Comparison of ENCODE assay signal across 9 cellular contexts in the genomic region with DNA sequence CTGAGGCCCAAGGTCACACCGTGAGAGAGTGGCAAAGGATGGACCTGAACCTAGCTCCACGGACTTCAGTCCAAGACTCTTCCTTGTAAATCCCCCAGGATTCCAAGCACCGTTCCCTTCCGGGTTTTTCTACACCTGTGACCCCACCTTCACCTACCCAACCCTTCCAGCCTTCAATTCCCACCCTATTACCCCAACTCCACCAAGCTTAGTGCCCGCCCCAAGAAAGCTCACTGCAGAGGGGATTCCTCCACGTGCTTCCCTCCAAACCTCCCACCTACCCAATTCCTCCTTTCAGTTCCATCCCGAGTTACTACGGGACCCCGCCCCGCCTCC. TPM values are rescaled to one million over a fixed set of nuclear protein-coding genes. Genes with fewer than 3 reads are reported as not detected.
DNase-seq lines count a peak whose midpoint lies in the region; ATAC-seq, FAIRE-seq and TF ChIP-seq lines count a peak whose summit lies in the region.
"Had no signal": no experiment of that assay in that cellular context is flagged by ENCODE, and none has a peak within 500 bp of the region (broad histone marks: within the 10 kb centered on the region; RNA-seq: fewer than 3 reads in every experiment).

No MANE protein-coding gene starts in this region.

- RAD21 ChIA-PET in GM12878 (lab: Charles Lee; ENCODE audit: unreplicated experiment) = interaction anchor here (1.0 to 2.3 kb wide), 10 partner anchors 37 to 175 kb away, joined by 3 to 16 read pairs (median 4); no protein-coding TSS in a partner anchor

- TF ChIP-seq RAD21 in GM12878 (IDR thresholded peaks at IDR 0.05; ENCODE audit: insufficient read depth, low read depth, low read length) = no peak

- no peak for DNase-seq in activated CD8-positive, alpha-beta memory T cell treated with anti-CD3 and anti-CD28 coated beads, Interleukin-2, amount 10 ng/mL, durations not matched to agents 7 days and 5 days
- no peak for DNase-seq in activated CD8-positive, alpha-beta memory T cell treated with anti-CD3 and anti-CD28 coated beads for 24 hours
- peak; percentile 55 for DNase-seq in NCI-H1105 treated with DMSO at 0.1 percent for 48 hours (lab: John Stamatoyannopoulos, UW)
- DNase-seq in GM12878 (ENCODE audit: low read depth, low spot score) = no peak
- DNase-seq in left colon = peak in 1 of 2 donors; percentile 73
- no peak for DNase-seq in posterior vena cava (ENCODE audit: low spot score)

- no peak for ATAC-seq in activated CD8-positive, alpha-beta memory T cell treated with anti-CD3 and anti-CD28 coated beads, Interleukin-2, amount 10 ng/mL, durations not matched to agents 7 days and 5 days
- ATAC-seq in GM12878 (peak; percentile 11), left colon (peak; percentile 73), GM21390 (IDR thresholded peaks at IDR 0.05; ENCODE audit: unreplicated experiment) (no peak)

- H3K36me3 ChIP-seq in GM12878 (ENCODE audit: control insufficient read depth in 2 of 2, insufficient read depth in 2 of 2, low read length in 1 of 2) = peaks cover 5 to 24% of the 10 kb centered on the region in 2 experiments
- peaks cover 30% of the 10 kb centered on the region for H3K36me3 ChIP-seq in thymus (ENCODE audit: control insufficient read depth, insufficient read depth)

- H3K9me3 ChIP-seq in GM12878 (replicated peaks; ENCODE audit: control insufficient read depth, insufficient read depth, low read length) (no peaks in the 10 kb centered on the region), thymus (ENCODE audit: control insufficient read depth) (no peaks in the 10 kb centered on the region)

- intact Hi-C loops in GM12878 (cut with micrococcal nuclease; ENCODE audit: unreplicated experiment) (loop anchor here (10.0 kb wide), 1 partner anchor 187 kb away; no protein-coding TSS in a partner anchor), left colon (cut with DNase I, micrococcal nuclease) (no loop called here), posterior vena cava (cut with DNase I) (no loop called here)

- H3K9me3 Mint-ChIP-seq in activated CD8-positive, alpha-beta memory T cell treated with anti-CD3 and anti-CD28 coated beads, Interleukin-2, amount 10 ng/mL, durations not matched to agents 7 days and 5 days (ENCODE audit: low read depth) = no peaks in the 10 kb centered on the region

- peak overlapping the region; percentile 74 for H3K4me2 ChIP-seq in GM12878 (ENCODE audit: control insufficient read depth, insufficient read depth)

- H3K79me2 ChIP-seq in GM12878 (ENCODE audit: control insufficient read depth, insufficient read depth, low read length) = peaks cover 52% of the 10 kb centered on the region

- H3K27me3 ChIP-seq in GM12878 (replicated peaks in 1 of 2; ENCODE audit: control insufficient read depth in 2 of 2, insufficient read depth in 2 of 2, low read length in 1 of 2) (no peaks in the 10 kb centered on the region), thymus (ENCODE audit: control insufficient read depth, insufficient read depth) (no peaks in the 10 kb centered on the region)

- no peaks in the 10 kb centered on the region for H3K27me3 Mint-ChIP-seq in activated CD8-positive, alpha-beta memory T cell treated with anti-CD3 and anti-CD28 coated beads, Interleukin-2, amount 10 ng/mL, durations not matched to agents 7 days and 5 days

- CTCF ChIA-PET in activated CD8-positive, alpha-beta memory T cell treated with anti-CD3 and anti-CD28 coated beads, Interleukin-2, amount 10 ng/mL, durations not matched to agents 7 days and 5 days (lab: Charles Lee) = interaction anchor here (0.7 to 5.5 kb wide), 15 partner anchors 15 to 216 kb away, joined by 3 to 24 read pairs (median 4); a partner anchor contains a TSS
- CTCF ChIA-PET in GM12878 (lab: Yijun Ruan, JAX) = interaction anchor here (1.0 to 7.1 kb wide), 17 partner anchors 9 to 399 kb away, joined by 3 to 58 read pairs (median 4); a partner anchor contains a TSS

- BruUV-seq in GM12878 (replicated peaks; lab: Mats Ljungman, UMichigan) = no TSS peak

- H3K4me3 ChIP-seq in GM12878 = peak overlapping the region; percentile 94
- peak overlapping the region; percentile 63 for H3K4me3 ChIP-seq in thymus (ENCODE audit: low read length)

- H3K27ac Mint-ChIP-seq in activated CD8-positive, alpha-beta memory T cell treated with anti-CD3 and anti-CD28 coated beads, Interleukin-2, amount 10 ng/mL, durations not matched to agents 7 days and 5 days = peak overlapping the region; percentile 91

- peak overlapping the region; percentile 94 for H3K4me3 Mint-ChIP-seq in activated CD8-positive, alpha-beta memory T cell treated with anti-CD3 and anti-CD28 coated beads, Interleukin-2, amount 10 ng/mL, durations not matched to agents 7 days and 5 days

- H3K4me1 ChIP-seq in GM12878 (ENCODE audit: control insufficient read depth, insufficient read depth, low read length) (peaks cover 15% of the 10 kb centered on the region; the same call in 1 of the 2 replicates), thymus (ENCODE audit: control insufficient read depth, insufficient read depth, low read length) (peaks cover 14% of the 10 kb centered on the region)

- H3K9ac ChIP-seq in GM12878 (ENCODE audit: control insufficient read depth, insufficient read depth, low read length) = peak overlapping the region; percentile 89

- no peak for TF ChIP-seq POLR2A in GM12878 (IDR thresholded peaks at IDR 0.05; ENCODE audit: low read depth, low read length)

- peak overlapping the region; percentile 13 for H2AFZ ChIP-seq in GM12878 (ENCODE audit: control insufficient read depth, low read depth, low read length)

- FAIRE-seq in GM12878 (lab: Jason Lieb, UNC) = no peak

- H3K4me1 Mint-ChIP-seq in activated CD8-positive, alpha-beta memory T cell treated with anti-CD3 and anti-CD28 coated beads, Interleukin-2, amount 10 ng/mL, durations not matched to agents 7 days and 5 days = peaks cover 39% of the 10 kb centered on the region

- 2% methylated on average over 7 of the region's 10 CpGs for WGBS in GM12878 (ENCODE audit: insufficient coverage, insufficient replicate concordance, low lambda C conversion rate, missing lambda C conversion rate)
- 1% methylated on average over 10 of the region's 10 CpGs for WGBS in thymus

- POLR2A ChIA-PET in GM12878 (lab: Charles Lee) = interaction anchor here (0.6 to 2.8 kb wide), 14 partner anchors 9 to 424 kb away, joined by 3 to 13 read pairs (median 4); a partner anchor contains a TSS

- H4K20me1 ChIP-seq in GM12878 (ENCODE audit: control insufficient read depth, insufficient read depth) = no peaks in the 10 kb centered on the region

- SMC1A ChIA-PET in GM12878 (lab: Charles Lee; ENCODE audit: uncharacterized antibody, unreplicated experiment) = interaction anchor here (0.5 to 4.7 kb wide), 22 partner anchors 9 to 421 kb away, joined by 3 to 39 read pairs (median 4); no protein-coding TSS in a partner anchor

- in situ Hi-C loops in GM12878 (cut with MboI) = no loop called here

- H3K27ac ChIP-seq in GM12878 (ENCODE audit: control insufficient read depth, insufficient read depth) (peak overlapping the region; percentile 86), thymus (ENCODE audit: low read depth) (no peak overlapping the region)

- TF ChIP-seq CTCF in GM12878 (IDR thresholded peaks at IDR 0.05 in 2 of 3, conservative IDR thresholded peaks at IDR 0.05 in 1 of 3; ENCODE audit: control insufficient read depth in 2 of 3, extremely low read depth in 1 of 3, insufficient read depth in 1 of 3, low read depth in 3 of 3, low read length in 3 of 3) = no peak

- H3K36me3 Mint-ChIP-seq in activated CD8-positive, alpha-beta memory T cell treated with anti-CD3 and anti-CD28 coated beads, Interleukin-2, amount 10 ng/mL, durations not matched to agents 7 days and 5 days = peaks cover 18% of the 10 kb centered on the region

- TF ChIP-seq EP300 in GM12878 (IDR thresholded peaks at IDR 0.05; ENCODE audit: borderline replicate concordance in 1 of 2, control insufficient read depth in 1 of 2, low read depth in 2 of 2, low read length in 2 of 2) = no peak

RNA-seq across cellular contexts. Expression of a gene that starts 0.5 kb away (rescaled TPM):
- 100 to 1,000 TPM in 1 of 2 experiments, 10 to 100 TPM in 1; 89.4 to 103 TPM for total RNA-seq in activated CD8-positive, alpha-beta memory T cell treated with anti-CD3 and anti-CD28 coated beads, Interleukin-2, amount 10 ng/mL, durations not matched to agents 7 days and 5 days
- total RNA-seq in GM12878 (2013; cell fraction: nucleolus; rRNA removed) = 166 and 207 TPM in 2 replicates
- total RNA-seq in GM12878 (2014; rRNA removed) (51.0 and 57.3 TPM in 2 replicates), GM12878 (2014; rRNA removed; fragmentation: Illumina TruSeq; extraction: Trizol) (30.4 and 32.4 TPM in 2 replicates), GM12878 (2021) (54.6 and 61.5 TPM in 2 replicates), left colon (10 to 100 TPM; 65.3 to 73.9 TPM), posterior vena cava (10 to 100 TPM; 44.0 to 50.9 TPM)
- 19.6 TPM for polyA plus RNA-seq in GM12878 (2011; ENCODE audit: low read depth)
- polyA plus RNA-seq in GM12878 (2011; rRNA removed) (17.7 and 27.7 TPM in 2 replicates), GM12878 (2014; fragmentation: Illumina TruSeq; extraction: Trizol) (27.8 and 45.7 TPM in 2 replicates), GM12878 (2014; fragmentation: Nextera tagmentation; extraction: Ambion mirVana) (1 to 10 TPM in 1 of 2 experiments, under 1 TPM in 1; 0.76 to 1.9 TPM), GM12878 (2014; rRNA removed) (54.0 and 54.8 TPM in 2 replicates), GM12878 (2016; fragmentation: Nextera tagmentation; extraction: Ambion mirVana) (10 to 100 TPM; 51.9 to 55.9 TPM), thymus (28.2 TPM)
- polyA plus RNA-seq in GM12878 (2011; cell fraction: cytosol; rRNA removed) = 28.8 and 32.9 TPM in 2 replicates
- polyA plus RNA-seq in GM12878 (2011; cell fraction: nucleus; rRNA removed) = 179 and 188 TPM in 2 replicates
- 35.5 and 35.6 TPM in 2 replicates for polyA plus RNA-seq in GM12878 (2012)
- 23.0 and 30.5 TPM in 2 replicates for polyA minus RNA-seq in GM12878 (2011; rRNA and poly(A)+ RNA removed)
- 7.8 and 9.4 TPM in 2 replicates for polyA minus RNA-seq in GM12878 (2011; cell fraction: cytosol; rRNA and poly(A)+ RNA removed)
- polyA minus RNA-seq in GM12878 (2011; cell fraction: nucleus; rRNA and poly(A)+ RNA removed) = 25.3 and 33.9 TPM in 2 replicates

RNA-seq across cellular contexts. Expression of a gene that starts 2.0 kb away (rescaled TPM):
- 10 to 100 TPM; 10.1 to 11.6 TPM for total RNA-seq in activated CD8-positive, alpha-beta memory T cell treated with anti-CD3 and anti-CD28 coated beads, Interleukin-2, amount 10 ng/mL, durations not matched to agents 7 days and 5 days
- total RNA-seq in GM12878 (2013; cell fraction: nucleolus; rRNA removed) = 7.0 and 7.2 TPM in 2 replicates
- total RNA-seq in GM12878 (2014; rRNA removed) = 1.9 and 3.8 TPM in 2 replicates
- 2.2 and 2.5 TPM in 2 replicates for total RNA-seq in GM12878 (2014; rRNA removed; fragmentation: Illumina TruSeq; extraction: Trizol)
- 3.1 and 4.0 TPM in 2 replicates for total RNA-seq in GM12878 (2021)
- 1.7 TPM for polyA plus RNA-seq in GM12878 (2011; ENCODE audit: low read depth)
- polyA plus RNA-seq in GM12878 (2011; rRNA removed) = 2.0 and 3.8 TPM in 2 replicates
- polyA plus RNA-seq in GM12878 (2011; cell fraction: cytosol; rRNA removed) = 5.7 and 7.1 TPM in 2 replicates
- 16.8 and 20.3 TPM in 2 replicates for polyA plus RNA-seq in GM12878 (2011; cell fraction: nucleus; rRNA removed)
- 2.8 and 4.1 TPM in 2 replicates for polyA plus RNA-seq in GM12878 (2012)
- 0.86 and 2.6 TPM in 2 replicates for polyA plus RNA-seq in GM12878 (2014; fragmentation: Illumina TruSeq; extraction: Trizol)
- polyA plus RNA-seq in GM12878 (2014; fragmentation: Nextera tagmentation; extraction: Ambion mirVana) = 1 to 10 TPM in 1 of 2 experiments, under 1 TPM in 1; 0.47 to 1.2 TPM
- 5.2 and 7.3 TPM in 2 replicates for polyA plus RNA-seq in GM12878 (2014; rRNA removed)
- polyA plus RNA-seq in GM12878 (2016; fragmentation: Nextera tagmentation; extraction: Ambion mirVana) = 1 to 10 TPM; 5.1 to 5.2 TPM
- 2.6 and 6.3 TPM in 2 replicates for polyA minus RNA-seq in GM12878 (2011; rRNA and poly(A)+ RNA removed)
- 0.73 and 0.80 TPM in 2 replicates for polyA minus RNA-seq in GM12878 (2011; cell fraction: cytosol; rRNA and poly(A)+ RNA removed)
- polyA minus RNA-seq in GM12878 (2011; cell fraction: nucleus; rRNA and poly(A)+ RNA removed) = 5.4 and 8.4 TPM in 2 replicates
- total RNA-seq in left colon = 1 to 10 TPM; 3.9 to 4.0 TPM
- 10.2 TPM for polyA plus RNA-seq in thymus
- 1 to 10 TPM; 1.6 to 2.7 TPM for total RNA-seq in posterior vena cava

RNA-seq across cellular contexts. Expression of a gene that starts 13.4 kb away (rescaled TPM):
- total RNA-seq in activated CD8-positive, alpha-beta memory T cell treated with anti-CD3 and anti-CD28 coated beads, Interleukin-2, amount 10 ng/mL, durations not matched to agents 7 days and 5 days = 10 to 100 TPM; 24.7 to 28.9 TPM
- 15.5 and 20.2 TPM in 2 replicates for total RNA-seq in GM12878 (2013; cell fraction: nucleolus; rRNA removed)
- total RNA-seq in GM12878 (2014; rRNA removed) (27.1 and 30.0 TPM in 2 replicates), GM12878 (2014; rRNA removed; fragmentation: Illumina TruSeq; extraction: Trizol) (15.0 and 16.3 TPM in 2 replicates), GM12878 (2021) (19.7 and 24.2 TPM in 2 replicates), left colon (10 to 100 TPM; 43.8 to 50.3 TPM), posterior vena cava (10 to 100 TPM; 34.2 to 51.5 TPM)
- 9.9 TPM for polyA plus RNA-seq in GM12878 (2011; ENCODE audit: low read depth)
- polyA plus RNA-seq in GM12878 (2011; rRNA removed) (2.3 and 4.4 TPM in 2 replicates), GM12878 (2014; fragmentation: Illumina TruSeq; extraction: Trizol) (12.2 and 23.0 TPM in 2 replicates), GM12878 (2014; fragmentation: Nextera tagmentation; extraction: Ambion mirVana) (10 to 100 TPM; 10.8 to 12.8 TPM), GM12878 (2014; rRNA removed) (23.5 and 33.4 TPM in 2 replicates), GM12878 (2016; fragmentation: Nextera tagmentation; extraction: Ambion mirVana) (10 to 100 TPM; 19.3 to 19.6 TPM), thymus (40.0 TPM)
- 6.8 and 8.5 TPM in 2 replicates for polyA plus RNA-seq in GM12878 (2011; cell fraction: cytosol; rRNA removed)
- 8.0 and 8.3 TPM in 2 replicates for polyA plus RNA-seq in GM12878 (2011; cell fraction: nucleus; rRNA removed)
- 16.7 and 18.3 TPM in 2 replicates for polyA plus RNA-seq in GM12878 (2012)
- 3.7 and 5.3 TPM in 2 replicates for polyA minus RNA-seq in GM12878 (2011; rRNA and poly(A)+ RNA removed)
- polyA minus RNA-seq in GM12878 (2011; cell fraction: cytosol; rRNA and poly(A)+ RNA removed) = 1.5 and 2.0 TPM in 2 replicates
- polyA minus RNA-seq in GM12878 (2011; cell fraction: nucleus; rRNA and poly(A)+ RNA removed) = 4.6 and 5.3 TPM in 2 replicates

RNA-seq across cellular contexts. Expression of a gene that starts 17.0 kb away (rescaled TPM):
- not detected for total RNA-seq in activated CD8-positive, alpha-beta memory T cell treated with anti-CD3 and anti-CD28 coated beads, Interleukin-2, amount 10 ng/mL, durations not matched to agents 7 days and 5 days
- total RNA-seq in GM12878 (2013; cell fraction: nucleolus; rRNA removed) = 1.0 TPM in 1 of 2 replicates, not detected in the other
- total RNA-seq in GM12878 (2014; rRNA removed) (0.23 TPM in 1 of 2 replicates, not detected in the other), GM12878 (2014; rRNA removed; fragmentation: Illumina TruSeq; extraction: Trizol) (not detected in 2 replicates), GM12878 (2021) (not detected in 2 replicates), left colon (not detected), posterior vena cava (not detected)
- not detected for polyA plus RNA-seq in GM12878 (2011; ENCODE audit: low read depth)
- polyA plus RNA-seq in GM12878 (2011; rRNA removed) (not detected in 2 replicates), GM12878 (2014; fragmentation: Illumina TruSeq; extraction: Trizol) (not detected in 2 replicates), GM12878 (2014; fragmentation: Nextera tagmentation; extraction: Ambion mirVana) (not detected), GM12878 (2014; rRNA removed) (not detected in 2 replicates), GM12878 (2016; fragmentation: Nextera tagmentation; extraction: Ambion mirVana) (not detected), thymus (0.09 TPM)
- not detected in 2 replicates for polyA plus RNA-seq in GM12878 (2011; cell fraction: cytosol; rRNA removed)
- 0.41 TPM in 1 of 2 replicates, not detected in the other for polyA plus RNA-seq in GM12878 (2011; cell fraction: nucleus; rRNA removed)
- not detected in 2 replicates for polyA plus RNA-seq in GM12878 (2012)
- polyA minus RNA-seq in GM12878 (2011; rRNA and poly(A)+ RNA removed) = 0.44 and 0.52 TPM in 2 replicates
- polyA minus RNA-seq in GM12878 (2011; cell fraction: cytosol; rRNA and poly(A)+ RNA removed) = not detected in 2 replicates
- 0.77 TPM in 1 of 2 replicates, not detected in the other for polyA minus RNA-seq in GM12878 (2011; cell fraction: nucleus; rRNA and poly(A)+ RNA removed)
- total RNA-seq: glomerular endothelial cell had no signal

RNA-seq across cellular contexts. Expression of a gene that starts 34.3 kb away (rescaled TPM):
- 1 to 10 TPM; 5.0 to 6.1 TPM for total RNA-seq in activated CD8-positive, alpha-beta memory T cell treated with anti-CD3 and anti-CD28 coated beads, Interleukin-2, amount 10 ng/mL, durations not matched to agents 7 days and 5 days
- 7.9 and 12.4 TPM in 2 replicates for total RNA-seq in GM12878 (2013; cell fraction: nucleolus; rRNA removed)
- 2.3 and 2.9 TPM in 2 replicates for total RNA-seq in GM12878 (2014; rRNA removed)
- total RNA-seq in GM12878 (2014; rRNA removed; fragmentation: Illumina TruSeq; extraction: Trizol) = 0.98 and 1.1 TPM in 2 replicates
- 2.6 and 3.5 TPM in 2 replicates for total RNA-seq in GM12878 (2021)
- 2.2 TPM for polyA plus RNA-seq in GM12878 (2011; ENCODE audit: low read depth)
- polyA plus RNA-seq in GM12878 (2011; rRNA removed) = 1.8 and 2.4 TPM in 2 replicates
- 2.2 and 3.4 TPM in 2 replicates for polyA plus RNA-seq in GM12878 (2011; cell fraction: cytosol; rRNA removed)
- polyA plus RNA-seq in GM12878 (2011; cell fraction: nucleus; rRNA removed) = 31.9 and 41.6 TPM in 2 replicates
- polyA plus RNA-seq in GM12878 (2012) = 4.3 and 5.0 TPM in 2 replicates
- polyA plus RNA-seq in GM12878 (2014; fragmentation: Illumina TruSeq; extraction: Trizol) = 1.0 and 1.3 TPM in 2 replicates
- under 1 TPM; 0.42 to 0.73 TPM for polyA plus RNA-seq in GM12878 (2014; fragmentation: Nextera tagmentation; extraction: Ambion mirVana)
- polyA plus RNA-seq in GM12878 (2014; rRNA removed) = 4.5 and 5.1 TPM in 2 replicates
- 1 to 10 TPM in 1 of 2 experiments, under 1 TPM in 1; 0.77 to 1.3 TPM for polyA plus RNA-seq in GM12878 (2016; fragmentation: Nextera tagmentation; extraction: Ambion mirVana)
- polyA minus RNA-seq in GM12878 (2011; rRNA and poly(A)+ RNA removed) = 0.29 and 0.46 TPM in 2 replicates
- polyA minus RNA-seq in GM12878 (2011; cell fraction: cytosol; rRNA and poly(A)+ RNA removed) = not detected in 2 replicates
- 1.5 and 3.1 TPM in 2 replicates for polyA minus RNA-seq in GM12878 (2011; cell fraction: nucleus; rRNA and poly(A)+ RNA removed)
- 1 to 10 TPM; 1.8 to 3.0 TPM for total RNA-seq in left colon
- polyA plus RNA-seq in thymus = 8.6 TPM
- 1 to 10 TPM in 1 of 2 donors, under 1 TPM in 1; 0.43 to 1.9 TPM for total RNA-seq in posterior vena cava

Comparison
In these comparisons a context has a peak if more than half of its experiments do, and no peak if none do; other contexts are left out.
1. ATAC-seq: peak in GM12878 (single experiment) and left colon (single experiment); none in activated CD8-positive, alpha-beta memory T cell treated with anti-CD3 and anti-CD28 coated beads, Interleukin-2, amount 10 ng/mL, durations not matched to agents 7 days and 5 days (single experiment) and GM21390 (single experiment).